ENCODE assay signal across 8 cellular contexts in the genomic region with DNA sequence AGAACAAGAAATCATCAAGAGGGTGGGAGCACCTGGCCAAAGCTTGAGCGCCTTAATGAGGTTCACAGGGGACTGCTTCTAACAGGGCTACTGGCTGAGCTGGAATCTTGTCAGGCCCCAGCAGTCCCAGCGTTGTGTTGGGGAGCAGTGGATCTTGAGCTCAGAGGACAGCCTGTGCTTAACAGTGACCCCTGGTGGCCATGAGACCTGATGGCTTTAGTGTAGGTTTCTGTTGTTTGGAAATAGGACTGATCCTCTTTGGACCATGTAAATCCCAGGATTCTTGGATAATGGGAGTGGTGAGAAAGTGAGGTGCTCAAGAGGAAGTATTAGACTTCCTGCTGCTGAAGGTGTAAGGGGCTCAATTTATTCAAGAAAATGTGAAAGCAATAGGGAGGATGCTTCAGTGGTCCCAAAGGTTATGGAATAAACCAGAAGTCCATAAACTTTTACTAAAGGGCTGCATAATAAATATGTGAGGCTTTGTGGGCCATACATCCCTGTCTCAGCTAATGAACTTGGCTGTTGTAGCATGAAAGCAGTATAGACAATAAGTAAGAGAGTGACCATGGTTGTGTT.
DNase-seq lines count a peak whose midpoint lies in the region; ATAC-seq and TF ChIP-seq lines count a peak whose summit lies in the region.

No MANE protein-coding gene starts in this region.

- H3K9me3 ChIP-seq in Karpas-422 (ENCODE audit: low read length) (no peaks in the 10 kb centered on the region), parathyroid adenoma (ENCODE audit: control insufficient read depth, low read length) (no peaks in the 10 kb centered on the region)

- no peaks in the 10 kb centered on the region for H4K20me1 ChIP-seq in Karpas-422 (ENCODE audit: insufficient read depth, low read depth, low read length)

- no peaks in the 10 kb centered on the region for H3K9me2 ChIP-seq in Karpas-422 (replicated peaks; ENCODE audit: insufficient read depth, low read length)

- H3K27me3 ChIP-seq in Karpas-422 (ENCODE audit: low read length) (0 out of 2 replicates have a peak, but pooled peaks cover 4% of the 10 kb centered on the region), parathyroid adenoma (ENCODE audit: control insufficient read depth, insufficient read depth, low read length) (no peaks in the 10 kb centered on the region)

- TF ChIP-seq CTCF in parathyroid adenoma (IDR thresholded peaks at IDR 0.05) = peak; percentile 75

- H3K4me2 ChIP-seq in Karpas-422 (ENCODE audit: low read depth, low read length, poor library complexity, severe bottlenecking) (no peak overlapping the region), parathyroid adenoma (ENCODE audit: low read length) (no peak overlapping the region)

- no peak overlapping the region for H3K4me3 ChIP-seq in Karpas-422 (ENCODE audit: low read length)
- no peak overlapping the region for H3K4me3 ChIP-seq in parathyroid adenoma (ENCODE audit: low read depth, low read length)

- no peaks in the 10 kb centered on the region for H3K36me3 ChIP-seq in Karpas-422 (ENCODE audit: insufficient read depth, low read length)
- no peaks in the 10 kb centered on the region for H3K36me3 ChIP-seq in parathyroid adenoma (ENCODE audit: control insufficient read depth, insufficient read depth, low read length)

- no peak for ATAC-seq in HG02970 (IDR thresholded peaks at IDR 0.05; ENCODE audit: low FRiP score, unreplicated experiment)

- H3K9ac ChIP-seq in Karpas-422 (ENCODE audit: low read length) = no peak overlapping the region
- H3K9ac ChIP-seq in parathyroid adenoma = no peak overlapping the region

- H2AFZ ChIP-seq in Karpas-422 (ENCODE audit: low read length) (no peak overlapping the region), parathyroid adenoma (no peak overlapping the region)

- DNase-seq in DMS114 treated with DMSO at 0.1 percent for 48 hours (lab: John Stamatoyannopoulos, UW; ENCODE audit: unreplicated experiment) (peak; percentile 28), Karpas-422 (peak; percentile 60), epidermal melanocyte (ENCODE audit: insufficient read length, low spot score) (peak; percentile 64), T-helper 9 cell (no peak), mesenteric fat pad (ENCODE audit: low spot score) (no peak)
- peak; percentile 59 for DNase-seq in activated CD4-positive, alpha-beta T cell treated with anti-CD3 and anti-CD28 coated beads for 48 hours

- no peaks in the 10 kb centered on the region for H3K4me1 ChIP-seq in Karpas-422 (ENCODE audit: low read length)
- H3K4me1 ChIP-seq in parathyroid adenoma = no peaks in the 10 kb centered on the region

- no peak overlapping the region for H3K27ac ChIP-seq in Karpas-422 (ENCODE audit: low read length)
- no peak overlapping the region for H3K27ac ChIP-seq in parathyroid adenoma

- H3K79me2 ChIP-seq in Karpas-422 (ENCODE audit: low read length) (no peaks in the 10 kb centered on the region), parathyroid adenoma (no peaks in the 10 kb centered on the region)

Comparison
In these comparisons a context has a peak if more than half of its experiments do, and no peak if none do; other contexts are left out.
1. DNase-seq: peak in DMS114 treated with DMSO at 0.1 percent for 48 hours (single experiment), Karpas-422 (single experiment), activated CD4-positive, alpha-beta T cell treated with anti-CD3 and anti-CD28 coated beads for 48 hours (single experiment) and epidermal melanocyte (single experiment); none in T-helper 9 cell (single experiment) and mesenteric fat pad (single experiment).